20 cellular contexts compared by ENCODE assay signal in the genomic region with DNA sequence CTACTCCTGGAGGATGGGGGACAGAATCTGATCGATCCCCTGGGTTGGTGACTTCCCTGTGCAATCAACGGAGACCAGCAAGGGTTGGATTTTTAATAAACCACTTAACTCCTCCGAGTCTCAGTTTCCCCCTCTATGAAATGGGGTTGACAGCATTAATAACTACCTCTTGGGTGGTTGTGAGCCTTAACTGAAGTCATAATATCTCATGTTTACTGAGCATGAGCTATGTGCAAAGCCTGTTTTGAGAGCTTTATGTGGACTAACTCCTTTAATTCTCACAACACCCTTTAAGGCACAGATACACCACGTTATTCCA. TPM values are rescaled to one million over a fixed set of nuclear protein-coding genes. Genes with fewer than 3 reads are reported as not detected.
"Had no signal": no experiment of that assay in that cellular context is flagged by ENCODE, and none has a peak within 500 bp of the region (broad histone marks: within the 10 kb centered on the region; RNA-seq: fewer than 3 reads in every experiment).

No MANE protein-coding gene starts in this region.

- H3K9me3 ChIP-seq: MG63, SJCRH30 had no signal

- H3K27ac ChIP-seq: HL-60, SJCRH30 had no signal

- H3K4me3 ChIP-seq: MG63, SJCRH30 had no signal

- H3K27me3 ChIP-seq: SJCRH30 had no signal

- FAIRE-seq: HTR-8/SVneo had no signal

- DNase-seq: Karpas-422, KG1, MG63, NCI-H1092, NCI-H1105 treated with DMSO at 0.1 percent for 48 hours, NCI-H1417 treated with DMSO at 0.1 percent for 48 hours, NCI-H146, NCI-H1694 treated with DMSO at 0.1 percent for 48 hours, NCI-H1930, NCI-H2081, NCI-H2227 treated with DMSO at 0.1 percent for 48 hours, NCI-H524, NCI-H526 treated with DMSO at 0.1 percent for 48 hours, NCI-H774, SHP77 treated with DMSO at 0.1 percent for 48 hours, SJCRH30 had no signal

- H3K36me3 ChIP-seq: MG63, SJCRH30 had no signal

- ATAC-seq: Right ventricle myocardium inferior, SK-N-SH treated with all-trans-retinoic acid at 6 μM for 48 hours had no signal

RNA-seq across cellular contexts. Expression of a gene that starts 0.8 kb away (rescaled TPM):
- total RNA-seq: Right ventricle myocardium inferior, SJCRH30 had no signal
